In genomic region chr12:6076776-6077700, GRCh38 we compare ENCODE assay signal across 22 cellular contexts. TPM values are rescaled to one million over a fixed set of nuclear protein-coding genes. Genes with fewer than 3 reads are reported as not detected.
"Had no signal": no experiment of that assay in that cellular context is flagged by ENCODE, and none has a peak within 500 bp of the region (broad histone marks: within the 10 kb centered on the region; RNA-seq: fewer than 3 reads in every experiment).

No MANE protein-coding gene starts in this region.

- ATAC-seq: activated CD8-positive, alpha-beta memory T cell treated with anti-CD3 and anti-CD28 coated beads, Interleukin-2, amount 10 ng/mL, durations not matched to agents 7 days and 5 days; activated T-cell treated with anti-CD3 and anti-CD28 coated beads, Interleukin-2, amount 50 U/mL, for 4 hours; T-helper 17 cell had no signal

- H3K36me3 ChIP-seq: Peyer's patch had no signal

- H3K27me3 ChIP-seq: Peyer's patch had no signal

- H3K4me3 ChIP-seq: Peyer's patch had no signal

- H3K27ac ChIP-seq: Peyer's patch, RWPE1 had no signal

- H3K9me3 ChIP-seq: Peyer's patch had no signal

- DNase-seq: activated B cell treated with CpG ODN at 0.5 μM for 24 hours; activated CD4-positive, alpha-beta T cell treated with anti-CD3 and anti-CD28 coated beads for 1 hour; activated CD4-positive, alpha-beta T cell treated with anti-CD3 and anti-CD28 coated beads, Interleukin-2, amount 10 ng/mL, durations not matched to agents 24 days and 14 days; activated CD4-positive, alpha-beta T cell treated with anti-CD3 and anti-CD28 coated beads, Interleukin-2, amount 50 U/mL, for 48 hours; activated CD8-positive, alpha-beta memory T cell treated with anti-CD3 and anti-CD28 coated beads, Interleukin-2, amount 10 ng/mL, durations not matched to agents 7 days and 5 days; activated effector memory CD4-positive, alpha-beta T cell treated with anti-CD3 and anti-CD28 coated beads, Interleukin-2, amount 50 U/mL, for 16 hours; activated naive CD4-positive, alpha-beta T cell treated with anti-CD3 and anti-CD28 coated beads for 36 hours; activated T-cell treated with anti-CD3 and anti-CD28 coated beads, Interleukin-2, amount 50 U/mL, for 4 hours; amygdala; MM.1S; NCI-H1105; NCI-H1436; NCI-H1694 treated with DMSO at 0.1 percent for 48 hours; NCI-H2029 treated with DMSO at 0.1 percent for 48 hours; NCI-H510A treated with DMSO at 0.1 percent for 48 hours; NCI-H69; NK-92 treated with Interleukin-12 subunit alpha and Interleukin-12 subunit beta, amount 100 ng/mL, for 24 hours; SHP77 treated with DMSO at 0.1 percent for 48 hours; T-helper 17 cell; T-helper 9 cell had no signal

RNA-seq across cellular contexts. Expression of gene VWF, which starts 47.4 kb away (rescaled TPM):
- total RNA-seq: activated B cell treated with CpG ODN at 0.5 μM for 24 hours; activated CD4-positive, alpha-beta T cell treated with anti-CD3 and anti-CD28 coated beads, Interleukin-2, amount 10 ng/mL, durations not matched to agents 24 days and 14 days; activated naive CD4-positive, alpha-beta T cell treated with anti-CD3 and anti-CD28 coated beads for 36 hours had no signal
